ENCODE assay signal across 26 cellular contexts in the genomic region with DNA sequence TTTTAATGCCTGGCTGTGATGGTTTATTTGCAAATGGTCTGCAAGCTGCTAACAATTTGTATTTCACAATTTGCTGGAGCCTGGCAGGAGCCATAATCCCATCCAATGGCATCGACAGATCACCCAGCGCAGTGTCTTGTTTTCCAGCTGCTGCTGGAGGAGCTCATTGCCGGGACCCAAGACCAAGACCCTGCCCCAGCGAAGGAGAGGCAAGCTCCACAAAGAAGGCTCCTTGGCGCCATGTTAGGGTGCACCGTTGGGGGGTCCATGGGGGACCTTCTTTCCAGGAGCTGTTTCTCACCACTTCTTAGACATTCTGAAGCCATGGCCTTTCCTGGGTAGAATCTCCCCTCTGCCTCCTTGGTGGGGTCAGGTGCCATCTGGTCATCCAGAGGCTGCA. TPM values are rescaled to one million over a fixed set of nuclear protein-coding genes. Genes with fewer than 3 reads are reported as not detected.
DNase-seq lines count a peak whose midpoint lies in the region; FAIRE-seq and TF ChIP-seq lines count a peak whose summit lies in the region.
"Had no signal": no experiment of that assay in that cellular context is flagged by ENCODE, and none has a peak within 500 bp of the region (broad histone marks: within the 10 kb centered on the region; RNA-seq: fewer than 3 reads in every experiment).

No MANE protein-coding gene starts in this region.

- no CpG with 5 or more reads among the region's 6 CpGs for WGBS in neuronal stem cell (ENCODE audit: extremely low coverage in 2 of 2, insufficient read length in 2 of 2, insufficient replicate concordance in 1 of 2), 2 donors

- H3K14ac ChIP-seq in neuronal stem cell (ENCODE audit: low read length): no peak overlapping the region

- no peak overlapping the region for H2BK5ac ChIP-seq in neuronal stem cell (ENCODE audit: low read length)

- H3K4me1 ChIP-seq in kidney (ENCODE audit: control insufficient read depth in 1 of 2, insufficient read depth in 1 of 2, low read depth in 1 of 2, low read length in 2 of 2) (no peaks in the 10 kb centered on the region), neuronal stem cell (ENCODE audit: control insufficient read depth in 2 of 2, insufficient read depth in 1 of 2, low read depth in 1 of 2, low read length in 2 of 2) (peaks cover 0 to 17% of the 10 kb centered on the region in 2 donors)
- H3K4me1 ChIP-seq: A549; BE2C; BLaER1 treated with 17β-estradiol and CSF1 and Interleukin-3, amounts not matched to agents 10 nM and 100 nM had no signal

- no peak for FAIRE-seq in kidney (lab: Jason Lieb, UNC)
- FAIRE-seq: A549, D721Med, GM12878, GM19239, H1 had no signal

- intact Hi-C loops in kidney (cut with DNase I): no loop called here

- no peaks in the 10 kb centered on the region for H3K27me3 ChIP-seq in neuronal stem cell (ENCODE audit: control insufficient read depth in 3 of 3, insufficient read depth in 3 of 3, low read depth in 1 of 3, low read length in 3 of 3)
- H3K27me3 ChIP-seq: BE2C had no signal

- H3K4me2 ChIP-seq in neuronal stem cell (ENCODE audit: insufficient read depth, low read length, poor library complexity, severe bottlenecking): no peak overlapping the region
- H3K4me2 ChIP-seq: A549; BLaER1 treated with 17β-estradiol and CSF1 and Interleukin-3, amounts not matched to agents 10 nM and 100 nM had no signal

- no peak overlapping the region for H2BK12ac ChIP-seq in neuronal stem cell (ENCODE audit: low read length)

- H4K8ac ChIP-seq in neuronal stem cell (ENCODE audit: low read depth, low read length): no peak overlapping the region

- H3K36me3 Mint-ChIP-seq in T-helper 2 cell treated with Interferon-gamma antibody and Interleukin-4, amounts not matched to agents 5 μg/mL and 100 μg/mL, for 36 hours (ENCODE audit: low read depth): no peaks in the 10 kb centered on the region
- H3K36me3 Mint-ChIP-seq: CD14-positive monocyte had no signal

- no peaks in the 10 kb centered on the region for H3K27me3 Mint-ChIP-seq in T-helper 2 cell treated with Interferon-gamma antibody and Interleukin-4, amounts not matched to agents 5 μg/mL and 100 μg/mL, for 36 hours (ENCODE audit: low read depth)

- H2BK15ac ChIP-seq in neuronal stem cell (ENCODE audit: low read length): no peak overlapping the region

- H3K27ac ChIP-seq in caudate nucleus (ENCODE audit: low read depth, low read length) (peak overlapping the region; percentile 97), kidney (ENCODE audit: low read depth in 2 of 2, low read length in 2 of 2) (no peak overlapping the region), neuronal stem cell (replicated peaks; ENCODE audit: low read length) (no peak overlapping the region), temporal lobe (ENCODE audit: low read depth, low read length) (peak overlapping the region; percentile 99)
- H3K27ac ChIP-seq: A549; BLaER1 treated with 17β-estradiol and CSF1 and Interleukin-3, amounts not matched to agents 10 nM and 100 nM; GM23248 had no signal

- no peak overlapping the region for H3K4ac ChIP-seq in neuronal stem cell (ENCODE audit: low read length)

- no peaks in the 10 kb centered on the region for H3K4me1 Mint-ChIP-seq in T-helper 2 cell treated with Interferon-gamma antibody and Interleukin-4, amounts not matched to agents 5 μg/mL and 100 μg/mL, for 36 hours (ENCODE audit: low read depth)
- H3K4me1 Mint-ChIP-seq: CD14-positive monocyte; CD8-positive, alpha-beta memory T cell had no signal

- H3K4me3 Mint-ChIP-seq in T-helper 2 cell treated with Interferon-gamma antibody and Interleukin-4, amounts not matched to agents 5 μg/mL and 100 μg/mL, for 36 hours: no peak overlapping the region
- H3K4me3 Mint-ChIP-seq: CD14-positive monocyte; CD4-positive, alpha-beta T cell; CD8-positive, alpha-beta memory T cell had no signal

- no peaks in the 10 kb centered on the region for H3K79me1 ChIP-seq in neuronal stem cell (ENCODE audit: low read depth, low read length)

- H3K9me3 ChIP-seq in kidney (ENCODE audit: control insufficient read depth in 1 of 2, low read length in 2 of 2): no peaks in the 10 kb centered on the region
- no peaks in the 10 kb centered on the region for H3K9me3 ChIP-seq in neuronal stem cell (replicated peaks in 1 of 2; ENCODE audit: control insufficient read depth in 2 of 2, insufficient read depth in 1 of 2, low read depth in 1 of 2, low read length in 2 of 2)
- H3K9me3 ChIP-seq: A549, BE2C had no signal

- no peak overlapping the region for H2AFZ ChIP-seq in neuronal stem cell (ENCODE audit: low read length)
- H2AFZ ChIP-seq: GM23248 had no signal

- no peak for TF ChIP-seq CTCF in kidney (IDR thresholded peaks at IDR 0.05; ENCODE audit: borderline replicate concordance, extremely low read depth, insufficient read depth)

- H3K9ac ChIP-seq in kidney (ENCODE audit: low read length in 2 of 2) (no peak overlapping the region), neuronal stem cell (ENCODE audit: low read depth, low read length, poor library complexity) (no peak overlapping the region)
- H3K9ac ChIP-seq: BLaER1 treated with 17β-estradiol and CSF1 and Interleukin-3, amounts not matched to agents 10 nM and 100 nM; GM23248 had no signal

- no peak overlapping the region for H3K18ac ChIP-seq in neuronal stem cell (ENCODE audit: low read length)

- H4K91ac ChIP-seq in neuronal stem cell (ENCODE audit: low read depth, low read length, poor library complexity): no peak overlapping the region

- no peak overlapping the region for H3K27ac Mint-ChIP-seq in T-helper 2 cell treated with Interferon-gamma antibody and Interleukin-4, amounts not matched to agents 5 μg/mL and 100 μg/mL, for 36 hours
- H3K27ac Mint-ChIP-seq: CD4-positive, alpha-beta T cell; CD8-positive, alpha-beta memory T cell had no signal

- H3K9me3 Mint-ChIP-seq in T-helper 2 cell treated with Interferon-gamma antibody and Interleukin-4, amounts not matched to agents 5 μg/mL and 100 μg/mL, for 36 hours: no peaks in the 10 kb centered on the region
- H3K9me3 Mint-ChIP-seq: CD4-positive, alpha-beta T cell had no signal

- no peak overlapping the region for H2BK120ac ChIP-seq in neuronal stem cell (ENCODE audit: low read depth, low read length)

- no peaks in the 10 kb centered on the region for H3K36me3 ChIP-seq in kidney (ENCODE audit: control insufficient read depth in 1 of 2, insufficient read depth in 2 of 2, low read length in 2 of 2)
- no peaks in the 10 kb centered on the region for H3K36me3 ChIP-seq in neuronal stem cell (replicated peaks in 1 of 2; ENCODE audit: control insufficient read depth in 2 of 2, insufficient read depth in 2 of 2, low read length in 2 of 2)
- H3K36me3 ChIP-seq: BE2C; BLaER1 treated with 17β-estradiol and CSF1 and Interleukin-3, amounts not matched to agents 10 nM and 100 nM had no signal

- H2AK5ac ChIP-seq in neuronal stem cell (ENCODE audit: low read depth, low read length): no peak overlapping the region

- DNase-seq in caudate nucleus (lab: John Stamatoyannopoulos, UW) (no peak), kidney (peak; percentile 32), neuronal stem cell (ENCODE audit: low spot score) (no peak), mesenteric fat pad (ENCODE audit: low spot score) (no peak), SIG-M5 treated with dmso at 0.1 percent for 504 hours (lab: John Stamatoyannopoulos, UW; ENCODE audit: unreplicated experiment) (no peak)
- no peak for DNase-seq in T-helper 2 cell treated with Interferon-gamma antibody and Interleukin-4, amounts not matched to agents 5 μg/mL and 100 μg/mL, for 36 hours (ENCODE audit: low spot score)
- DNase-seq: 8988T; ACHN; AML-193; BE2C; CD4-positive, alpha-beta T cell; CD8-positive, alpha-beta memory T cell; DMS 273 treated with DMSO at 0.1 percent for 48 hours; DMS79; EL; GDM1; GM23248; HCEC 1CT had no signal

- peak overlapping the region; percentile 35 for H3K23ac ChIP-seq in neuronal stem cell (ENCODE audit: low read depth, low read length, poor library complexity)

- H3K4me3 ChIP-seq in kidney (ENCODE audit: low read length in 2 of 2): no peak overlapping the region
- no peak overlapping the region for H3K4me3 ChIP-seq in neuronal stem cell (ENCODE audit: low read length in 2 of 2)
- H3K4me3 ChIP-seq: A549; BLaER1 treated with 17β-estradiol and CSF1 and Interleukin-3, amounts not matched to agents 10 nM and 100 nM; GM12878; GM23248 had no signal

RNA-seq across cellular contexts. Expression of a gene that starts 31.1 kb away (rescaled TPM):
- total RNA-seq in kidney (5.5 TPM), temporal lobe (21.9 TPM), mesenteric fat pad (0.55 TPM)
- 2.7 TPM for polyA plus RNA-seq in kidney (ENCODE audit: insufficient read depth, low read depth, low replicate concordance)
- 0.32 TPM for polyA plus RNA-seq in neuronal stem cell (2013, experiment 1 of 2)
- 0.42 TPM for polyA plus RNA-seq in neuronal stem cell (2013, experiment 2 of 2)
- total RNA-seq: CD8-positive, alpha-beta memory T cell; GM12878 had no signal
- polyA plus RNA-seq: A549; CD14-positive monocyte; CD8-positive, alpha-beta memory T cell; GM12878 had no signal

Comparison
In these comparisons a context has a peak if more than half of its experiments do, and no peak if none do; other contexts are left out.
1. H3K27ac ChIP-seq: peak in caudate nucleus (single experiment) and temporal lobe (single experiment); none in kidney (0 of 2) and neuronal stem cell (single experiment).